11 cellular contexts compared by ENCODE assay signal in the genomic region with DNA sequence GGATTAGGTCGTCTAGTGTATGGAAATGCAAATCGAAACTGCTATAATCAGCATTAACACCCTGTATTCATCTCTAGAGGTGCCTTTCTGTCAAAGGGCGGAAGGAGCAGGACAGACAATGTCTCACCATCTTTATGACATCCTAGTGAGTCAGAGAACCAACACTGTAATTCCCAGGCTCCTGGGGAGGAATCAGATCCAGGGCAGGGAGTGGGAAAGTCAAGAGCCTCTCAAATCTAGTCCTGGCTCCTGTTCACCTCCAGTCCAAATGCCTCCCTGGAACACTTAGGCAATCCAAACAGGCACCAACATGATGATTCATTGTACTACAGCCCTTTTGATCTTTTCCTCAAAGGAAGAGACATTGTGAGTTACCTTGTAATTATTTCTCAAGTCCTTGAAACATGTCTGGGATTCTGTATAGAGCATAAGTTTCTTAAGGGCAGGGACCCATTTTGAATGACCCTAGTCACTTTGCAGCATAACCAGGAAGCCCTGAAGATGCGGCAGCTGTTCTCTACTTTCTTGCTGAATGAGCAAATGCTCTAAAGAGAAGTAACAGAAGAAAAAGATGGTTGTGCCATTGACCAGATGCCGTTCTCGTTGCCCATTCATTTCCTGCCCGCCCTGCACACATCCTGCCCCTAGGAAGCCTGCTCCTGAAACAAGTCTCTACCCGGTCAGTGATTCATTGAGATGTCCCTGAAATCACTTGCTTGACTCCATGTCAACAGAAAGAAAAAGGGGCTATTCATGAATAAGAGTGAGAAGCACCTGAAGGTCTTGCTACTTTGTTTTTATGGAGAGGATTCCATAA.
DNase-seq lines count a peak whose midpoint lies in the region; ATAC-seq and TF ChIP-seq lines count a peak whose summit lies in the region.
"Had no signal": no experiment of that assay in that cellular context is flagged by ENCODE, and none has a peak within 500 bp of the region (broad histone marks: within the 10 kb centered on the region; RNA-seq: fewer than 3 reads in every experiment).

No MANE protein-coding gene starts in this region.

- DNase-seq in BJ (ENCODE audit: low read depth) (peak; percentile 31), HT1080 (ENCODE audit: low read depth) (peak; percentile 98), left lung (peak in 1 of 2 donors; percentile 43), Calu3 (no peak), caudate nucleus (lab: John Stamatoyannopoulos, UW) (no peak), NCI-H1417 treated with DMSO at 0.1 percent for 48 hours (lab: John Stamatoyannopoulos, UW) (no peak)
- DNase-seq in activated CD4-positive, alpha-beta memory T cell treated with anti-CD3 and anti-CD28 coated beads for 36 hours, result peak; percentile 15
- DNase-seq: GOT3 had no signal

- no peaks in the 10 kb centered on the region for H3K9me3 Mint-ChIP-seq in activated CD4-positive, alpha-beta memory T cell treated with anti-CD3 and anti-CD28 coated beads for 36 hours
- no peaks in the 10 kb centered on the region for H3K9me3 Mint-ChIP-seq in Calu3 (ENCODE audit: low read depth, unreplicated experiment)

- H3K36me3 Mint-ChIP-seq in activated CD4-positive, alpha-beta memory T cell treated with anti-CD3 and anti-CD28 coated beads for 36 hours, result no peaks in the 10 kb centered on the region
- H3K36me3 Mint-ChIP-seq in Calu3 (ENCODE audit: insufficient read depth, unreplicated experiment), result no peaks in the 10 kb centered on the region

- no peak overlapping the region for H3K27ac Mint-ChIP-seq in activated CD4-positive, alpha-beta memory T cell treated with anti-CD3 and anti-CD28 coated beads for 36 hours
- no peak overlapping the region for H3K27ac Mint-ChIP-seq in Calu3 (ENCODE audit: unreplicated experiment)

- no peaks in the 10 kb centered on the region for H3K9me3 ChIP-seq in left lung
- H3K9me3 ChIP-seq: gastroesophageal sphincter had no signal

- CTCF ChIA-PET in BJ (lab: Yijun Ruan, JAX), result no interaction called here
- CTCF ChIA-PET in activated CD4-positive, alpha-beta memory T cell treated with anti-CD3 and anti-CD28 coated beads for 36 hours (lab: Charles Lee), result no interaction called here
- CTCF ChIA-PET in Calu3 (lab: Charles Lee), result no interaction called here

- TF ChIP-seq CTCF in BJ (IDR thresholded peaks at IDR 0.05; ENCODE audit: insufficient read depth, low read depth, low read length), result no peak
- no peak for TF ChIP-seq CTCF in left lung (IDR thresholded peaks at IDR 0.05)
- TF ChIP-seq CTCF in Calu3 (IDR thresholded peaks at IDR 0.05; ENCODE audit: unreplicated experiment), result no peak

- H3K4me3 Mint-ChIP-seq in activated CD4-positive, alpha-beta memory T cell treated with anti-CD3 and anti-CD28 coated beads for 36 hours, result no peak overlapping the region
- H3K4me3 Mint-ChIP-seq in Calu3 (ENCODE audit: low read depth, unreplicated experiment), result no peak overlapping the region

- H3K27ac ChIP-seq in left lung (peak overlapping the region in 1 of 2 donors; percentile 48), caudate nucleus (ENCODE audit: low read depth, low read length) (no peak overlapping the region)
- H3K27ac ChIP-seq: gastroesophageal sphincter, parathyroid adenoma had no signal

- POLR2A ChIA-PET in BJ (lab: Charles Lee), result no interaction called here
- POLR2A ChIA-PET in activated CD4-positive, alpha-beta memory T cell treated with anti-CD3 and anti-CD28 coated beads for 36 hours (lab: Charles Lee), result no interaction called here

- no peaks in the 10 kb centered on the region for H3K27me3 ChIP-seq in BJ (ENCODE audit: control insufficient read depth, insufficient read depth, low read length)
- H3K27me3 ChIP-seq in left lung, result no peaks in the 10 kb centered on the region
- H3K27me3 ChIP-seq: gastroesophageal sphincter had no signal

- peak; percentile 89 for ATAC-seq in left lung
- ATAC-seq in HG03354 (IDR thresholded peaks at IDR 0.05; ENCODE audit: poor library complexity, severe bottlenecking, unreplicated experiment), result no peak
- ATAC-seq: gastroesophageal sphincter had no signal

- H3K4me3 ChIP-seq in BJ (ENCODE audit: low read depth, low read length) (no peak overlapping the region), left lung (no peak overlapping the region)
- H3K4me3 ChIP-seq: gastroesophageal sphincter had no signal

- H3K36me3 ChIP-seq in BJ (ENCODE audit: control insufficient read depth, insufficient read depth, low read length), result no peaks in the 10 kb centered on the region
- no peaks in the 10 kb centered on the region for H3K36me3 ChIP-seq in left lung
- H3K36me3 ChIP-seq: gastroesophageal sphincter had no signal

- no TSS peak for BruUV-seq in Calu3 (replicated peaks; lab: Mats Ljungman, UMichigan)

- intact Hi-C loops in activated CD4-positive, alpha-beta memory T cell treated with anti-CD3 and anti-CD28 coated beads for 36 hours (cut with micrococcal nuclease), result no loop called here
- intact Hi-C loops in left lung (cut with DNase I), result no loop called here
- intact Hi-C loops in Calu3 (cut with micrococcal nuclease; ENCODE audit: unreplicated experiment), result no loop called here

- H3K4me1 Mint-ChIP-seq in activated CD4-positive, alpha-beta memory T cell treated with anti-CD3 and anti-CD28 coated beads for 36 hours (ENCODE audit: low read depth), result peaks cover 38% of the 10 kb centered on the region
- no peaks in the 10 kb centered on the region for H3K4me1 Mint-ChIP-seq in Calu3 (ENCODE audit: low read depth, unreplicated experiment)

- H3K4me1 ChIP-seq in left lung, result peaks cover 0 to 11% of the 10 kb centered on the region in 2 donors
- H3K4me1 ChIP-seq: gastroesophageal sphincter, parathyroid adenoma had no signal

- no peaks in the 10 kb centered on the region for H3K27me3 Mint-ChIP-seq in activated CD4-positive, alpha-beta memory T cell treated with anti-CD3 and anti-CD28 coated beads for 36 hours
- H3K27me3 Mint-ChIP-seq in Calu3 (ENCODE audit: unreplicated experiment), result no peaks in the 10 kb centered on the region

Comparison
In these comparisons a context has a peak if more than half of its experiments do, and no peak if none do; other contexts are left out.
1. DNase-seq: peak in BJ (single experiment), HT1080 (single experiment) and activated CD4-positive, alpha-beta memory T cell treated with anti-CD3 and anti-CD28 coated beads for 36 hours (single experiment); none in Calu3 (single experiment), caudate nucleus (0 of 61) and NCI-H1417 treated with DMSO at 0.1 percent for 48 hours (single experiment).